9 cellular contexts compared by ENCODE assay signal in the genomic region with DNA sequence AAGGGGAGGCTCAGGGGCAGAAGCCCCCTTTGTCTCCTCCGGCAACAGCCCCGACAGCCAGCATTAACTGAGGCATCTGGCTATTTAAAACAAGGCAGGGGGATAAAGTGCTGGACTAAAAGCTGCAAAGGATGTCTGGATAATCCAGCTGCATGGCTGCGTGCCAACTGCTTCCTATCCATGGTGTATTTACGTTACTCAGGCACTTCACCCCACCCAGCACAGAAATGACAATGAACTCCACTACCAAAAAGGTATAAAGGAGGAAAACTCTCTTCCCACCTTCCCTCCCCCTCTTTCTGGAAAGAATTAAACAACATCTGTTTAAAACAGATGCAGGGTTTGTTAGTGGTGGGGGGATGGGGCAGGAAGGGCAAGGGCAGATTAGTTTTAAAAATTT.
A peak's percentile ranks its signal among the peaks of the same experiment; 100 is the strongest.
DNase-seq lines count a peak whose midpoint lies in the region; ATAC-seq, FAIRE-seq and TF ChIP-seq lines count a peak whose summit lies in the region.
"Had no signal": no experiment of that assay in that cellular context is flagged by ENCODE, and none has a peak within 500 bp of the region (broad histone marks: within the 10 kb centered on the region; RNA-seq: fewer than 3 reads in every experiment).

No MANE protein-coding gene starts in this region.

- H4K20me1 ChIP-seq in astrocyte (ENCODE audit: insufficient read depth, low read length) (peaks cover 77% of the 10 kb centered on the region), HepG2 (ENCODE audit: insufficient read depth, low read length) (peaks cover 69% of the 10 kb centered on the region)

- CTCF ChIA-PET in HepG2 (lab: Yijun Ruan, JAX; ENCODE audit: low intra/inter-chr PET ratio, low total read pairs) (no interaction called here), Caco-2 (lab: Charles Lee) (interaction anchor here (0.6 kb wide), 1 partner anchor 13 kb away, joined by 8 read pairs; no protein-coding TSS in a partner anchor)

- TF ChIP-seq POLR2A in HepG2 (IDR thresholded peaks at IDR 0.05; ENCODE audit: insufficient read depth in 1 of 2, low read depth in 2 of 2, low read length in 2 of 2) = no peak

- intact Hi-C loops in HepG2 (cut with micrococcal nuclease; ENCODE audit: unreplicated experiment) = no loop called here
- intact Hi-C loops in Caco-2 (cut with micrococcal nuclease; ENCODE audit: unreplicated experiment) = no loop called here

- DNase-seq in COLO829 (ENCODE audit: low spot score) (peak; percentile 54), NCI-H146 treated with DMSO at 0.1 percent for 48 hours (lab: John Stamatoyannopoulos, UW; ENCODE audit: unreplicated experiment) (peak; percentile 9), astrocyte (ENCODE audit: low read depth) (peak; percentile 73), HepG2 (ENCODE audit: low spot score) (peak; percentile 65), Caco-2 (no peak)
- no peak for DNase-seq in T-helper 2 cell treated with Interferon-gamma antibody and Interleukin-4, amounts not matched to agents 5 μg/mL and 100 μg/mL, for 36 hours (ENCODE audit: low spot score)

- H3K4me3 ChIP-seq in astrocyte (ENCODE audit: insufficient read depth, low read depth, low read length) = no peak overlapping the region
- no peak overlapping the region for H3K4me3 ChIP-seq in HepG2 (replicated peaks in 1 of 3; ENCODE audit: insufficient read depth in 1 of 3, low read depth in 2 of 3, low read length in 3 of 3)
- no peak overlapping the region for H3K4me3 ChIP-seq in Caco-2 (ENCODE audit: low read depth, low read length)

- H3K36me3 Mint-ChIP-seq in astrocyte (ENCODE audit: low read depth, unreplicated experiment) = peaks cover 4% of the 10 kb centered on the region
- H3K36me3 Mint-ChIP-seq in Caco-2 (ENCODE audit: insufficient read depth, unreplicated experiment) = no peaks in the 10 kb centered on the region
- H3K36me3 Mint-ChIP-seq in T-helper 2 cell treated with Interferon-gamma antibody and Interleukin-4, amounts not matched to agents 5 μg/mL and 100 μg/mL, for 36 hours (ENCODE audit: low read depth) = no peaks in the 10 kb centered on the region

- H3K27ac Mint-ChIP-seq in astrocyte (ENCODE audit: unreplicated experiment) = peak overlapping the region; percentile 42
- H3K27ac Mint-ChIP-seq in Caco-2 (ENCODE audit: unreplicated experiment) = no peak overlapping the region
- no peak overlapping the region for H3K27ac Mint-ChIP-seq in T-helper 2 cell treated with Interferon-gamma antibody and Interleukin-4, amounts not matched to agents 5 μg/mL and 100 μg/mL, for 36 hours
- H3K27ac Mint-ChIP-seq: dendritic cell treated with granulocyte-macrophage colony-stimulating factor and Interleukin-4, amounts not matched to agents 40 ng/mL and 50 ng/mL, for 4 days had no signal

- no peak for TF ChIP-seq RAD21 in HepG2 (CRISPR knock-in tag; IDR thresholded peaks at IDR 0.05)

- peak; percentile 48; the same call in 2 of the 3 replicates for ATAC-seq in HepG2
- ATAC-seq in HG03039 (IDR thresholded peaks at IDR 0.05; ENCODE audit: unreplicated experiment) = no peak
- no peak for ATAC-seq in HG03108 (IDR thresholded peaks at IDR 0.05; ENCODE audit: unreplicated experiment)

- H3K4me1 Mint-ChIP-seq in astrocyte (ENCODE audit: low read depth, unreplicated experiment) (peaks cover 52% of the 10 kb centered on the region), Caco-2 (ENCODE audit: low read depth, unreplicated experiment) (peaks cover 24% of the 10 kb centered on the region)
- H3K4me1 Mint-ChIP-seq in T-helper 2 cell treated with Interferon-gamma antibody and Interleukin-4, amounts not matched to agents 5 μg/mL and 100 μg/mL, for 36 hours (ENCODE audit: low read depth) = peaks cover 11% of the 10 kb centered on the region

- H3K79me2 ChIP-seq in astrocyte (ENCODE audit: insufficient read depth, low read length) (peaks cover 96% of the 10 kb centered on the region), HepG2 (ENCODE audit: insufficient read depth, low read length) (peaks cover 93% of the 10 kb centered on the region)

- POLR2A ChIA-PET in HepG2 (lab: Yijun Ruan, JAX) = interaction anchor here (1.2 kb wide), 1 partner anchor 86 kb away, joined by 4 read pairs; no protein-coding TSS in a partner anchor
- POLR2A ChIA-PET in Caco-2 (lab: Charles Lee) = no interaction called here

- H3K9ac ChIP-seq in astrocyte (ENCODE audit: low read length) = peak overlapping the region; percentile 9
- no peak overlapping the region for H3K9ac ChIP-seq in HepG2 (ENCODE audit: insufficient read depth, low read depth, low read length)

- peak overlapping the region; percentile 55 for H3K4me2 ChIP-seq in astrocyte (ENCODE audit: low read length)
- no peak overlapping the region for H3K4me2 ChIP-seq in HepG2 (ENCODE audit: low read depth, low read length)

- no peaks in the 10 kb centered on the region for H3K9me3 Mint-ChIP-seq in astrocyte (ENCODE audit: unreplicated experiment)
- no peaks in the 10 kb centered on the region for H3K9me3 Mint-ChIP-seq in Caco-2 (ENCODE audit: unreplicated experiment)
- no peaks in the 10 kb centered on the region for H3K9me3 Mint-ChIP-seq in T-helper 2 cell treated with Interferon-gamma antibody and Interleukin-4, amounts not matched to agents 5 μg/mL and 100 μg/mL, for 36 hours

- H3K36me3 ChIP-seq in astrocyte (ENCODE audit: insufficient read depth, low read length) = peaks cover 2% of the 10 kb centered on the region
- peaks cover 2 to 15% of the 10 kb centered on the region in 2 experiments; a peak in 3 of 5 replicates for H3K36me3 ChIP-seq in HepG2 (replicated peaks in 1 of 2; ENCODE audit: control insufficient read depth in 1 of 2, insufficient read depth in 2 of 2, low read length in 2 of 2)
- no peaks in the 10 kb centered on the region for H3K36me3 ChIP-seq in Caco-2 (ENCODE audit: control insufficient read depth, insufficient read depth, low read length)

- no peaks in the 10 kb centered on the region for H3K9me3 ChIP-seq in astrocyte (ENCODE audit: insufficient read depth, low read depth, low read length)
- H3K9me3 ChIP-seq in HepG2 (ENCODE audit: low read length) = no peaks in the 10 kb centered on the region
- no peaks in the 10 kb centered on the region for H3K9me3 ChIP-seq in Caco-2

- H3K4me3 Mint-ChIP-seq in astrocyte (ENCODE audit: unreplicated experiment) (peak overlapping the region; percentile 40), Caco-2 (ENCODE audit: unreplicated experiment) (no peak overlapping the region)
- H3K4me3 Mint-ChIP-seq in T-helper 2 cell treated with Interferon-gamma antibody and Interleukin-4, amounts not matched to agents 5 μg/mL and 100 μg/mL, for 36 hours = no peak overlapping the region
- H3K4me3 Mint-ChIP-seq: dendritic cell treated with granulocyte-macrophage colony-stimulating factor and Interleukin-4, amounts not matched to agents 40 ng/mL and 50 ng/mL, for 4 days had no signal

- no peak for FAIRE-seq in astrocyte (lab: Jason Lieb, UNC)
- FAIRE-seq in HepG2 (lab: Jason Lieb, UNC) = no peak

- no peak for TF ChIP-seq EP300 in HepG2 (IDR thresholded peaks at IDR 0.05; ENCODE audit: low read depth in 2 of 2, low read length in 2 of 2)
- TF ChIP-seq EP300 in HepG2 (CRISPR knock-in tag; IDR thresholded peaks at IDR 0.05; ENCODE audit: borderline replicate concordance) = no peak

- no peaks in the 10 kb centered on the region for H3K27me3 ChIP-seq in astrocyte (ENCODE audit: insufficient read depth, low read length)
- no peaks in the 10 kb centered on the region for H3K27me3 ChIP-seq in HepG2 (ENCODE audit: control insufficient read depth in 1 of 2, insufficient read depth in 2 of 2, low read length in 2 of 2)
- H3K27me3 ChIP-seq in Caco-2 (replicated peaks; ENCODE audit: control insufficient read depth, insufficient read depth, low read length) = no peaks in the 10 kb centered on the region

- H3K27me3 Mint-ChIP-seq in astrocyte (ENCODE audit: low read depth, unreplicated experiment) = no peaks in the 10 kb centered on the region
- no peaks in the 10 kb centered on the region for H3K27me3 Mint-ChIP-seq in Caco-2 (ENCODE audit: insufficient read depth, unreplicated experiment)
- peaks cover 13% of the 10 kb centered on the region for H3K27me3 Mint-ChIP-seq in T-helper 2 cell treated with Interferon-gamma antibody and Interleukin-4, amounts not matched to agents 5 μg/mL and 100 μg/mL, for 36 hours (ENCODE audit: low read depth)
- H3K27me3 Mint-ChIP-seq: dendritic cell treated with granulocyte-macrophage colony-stimulating factor and Interleukin-4, amounts not matched to agents 40 ng/mL and 50 ng/mL, for 4 days had no signal

- BruUV-seq in HepG2 (replicated peaks; lab: Mats Ljungman, UMichigan) (no TSS peak), Caco-2 (replicated peaks; lab: Mats Ljungman, UMichigan) (no TSS peak)

- WGBS in HepG2 (ENCODE audit: low lambda C conversion rate) = 79% methylated on average over 4 of the region's 4 CpGs

- TF ChIP-seq CTCF in astrocyte (IDR thresholded peaks at IDR 0.05; ENCODE audit: insufficient read depth, low read depth, low read length) (no peak), HepG2 (CRISPR knock-in tag; IDR thresholded peaks at IDR 0.05) (no peak), Caco-2 (IDR thresholded peaks at IDR 0.05; ENCODE audit: insufficient read depth in 1 of 2, low read depth in 1 of 2, low read length in 1 of 2, severe bottlenecking in 1 of 2, unreplicated experiment in 1 of 2) (no peak)

- in situ Hi-C loops in HepG2 (cut with HindIII; ENCODE audit: extremely low pct_ligation_motif_present, low pct_unique_long_range_greater_than_20kb) = no loop called here

- H3K27ac ChIP-seq in astrocyte (ENCODE audit: low read depth, low read length) (peak overlapping the region; percentile 19), HepG2 (ENCODE audit: extremely low read length, insufficient read depth, low read length) (no peak overlapping the region)

- H2AFZ ChIP-seq in astrocyte (ENCODE audit: low read depth, low read length) (no peak overlapping the region), HepG2 (ENCODE audit: low read length) (no peak overlapping the region)

- peaks cover 25% of the 10 kb centered on the region for H3K4me1 ChIP-seq in astrocyte (ENCODE audit: insufficient read depth, low read length)
- peaks cover 53% of the 10 kb centered on the region for H3K4me1 ChIP-seq in HepG2 (ENCODE audit: insufficient read depth, low read length)
- H3K4me1 ChIP-seq in Caco-2 = peaks cover 31% of the 10 kb centered on the region

TF ChIP-seq in HepG2, 621 proteins besides CTCF, POLR2A, EP300 and RAD21 (continues in another document):
- TF ChIP-seq NR2F6 (IDR thresholded peaks at IDR 0.05) (no peak), NR2F6 (CRISPR knock-in tag; IDR thresholded peaks at IDR 0.05) (0 out of 2 replicates have a peak, but pooled peaks have one; percentile 16), XRCC5 (optimal IDR thresholded peaks at IDR 0.05; ENCODE audit: low read length) (peak; percentile 18), ZNF225 (CRISPR knock-in tag; IDR thresholded peaks at IDR 0.05) (no peak), GATAD2A (CRISPR knock-in tag; IDR thresholded peaks at IDR 0.05) (peak; percentile 53; the same call in 1 of the 2 replicates), HDAC1 (CRISPR knock-in tag; IDR thresholded peaks at IDR 0.05) (0 out of 2 replicates have a peak, but pooled peaks have one; percentile 11), MED8 (CRISPR knock-in tag; IDR thresholded peaks at IDR 0.05; ENCODE audit: insufficient replicate concordance) (no peak)

Comparison
In these comparisons a context has a peak if more than half of its experiments do, and no peak if none do; other contexts are left out.
1. DNase-seq: peak in COLO829 (single experiment), NCI-H146 treated with DMSO at 0.1 percent for 48 hours (single experiment), astrocyte (single experiment) and HepG2 (single experiment); none in Caco-2 (0 of 2) and T-helper 2 cell treated with Interferon-gamma antibody and Interleukin-4, amounts not matched to agents 5 μg/mL and 100 μg/mL, for 36 hours (single experiment).